In genomic region chr10:87790185-87790584, GRCh38 we compare ENCODE assay signal across 20 cellular contexts. TPM values are rescaled to one million over a fixed set of nuclear protein-coding genes. Genes with fewer than 3 reads are reported as not detected.
DNase-seq lines count a peak whose midpoint lies in the region; ATAC-seq, FAIRE-seq and TF ChIP-seq lines count a peak whose summit lies in the region.
"Had no signal": no experiment of that assay in that cellular context is flagged by ENCODE, and none has a peak within 500 bp of the region (broad histone marks: within the 10 kb centered on the region; RNA-seq: fewer than 3 reads in every experiment).

No MANE protein-coding gene starts in this region.

- H3K27me3 ChIP-seq in HepG2 (ENCODE audit: control insufficient read depth in 1 of 2, insufficient read depth in 2 of 2, low read length in 2 of 2) (no peaks in the 10 kb centered on the region), right lobe of liver (no peaks in the 10 kb centered on the region)
- H3K27me3 ChIP-seq: BE2C, BLaER1 had no signal

- intact Hi-C loops in HepG2 (cut with micrococcal nuclease; ENCODE audit: unreplicated experiment) (no loop called here), right lobe of liver (cut with DNase I) (no loop called here)

- no peak for FAIRE-seq in HepG2 (lab: Jason Lieb, UNC)
- FAIRE-seq in G401.6 (lab: Jason Lieb, UNC): peak; percentile 27
- FAIRE-seq: GM12878, GM12892, GM18507 had no signal

- in situ Hi-C loops in HepG2 (cut with HindIII; ENCODE audit: extremely low pct_ligation_motif_present, low pct_unique_long_range_greater_than_20kb): no loop called here

- TF ChIP-seq EP300 in HepG2 (IDR thresholded peaks at IDR 0.05; ENCODE audit: low read depth in 2 of 2, low read length in 2 of 2) (no peak), HepG2 (CRISPR knock-in tag; IDR thresholded peaks at IDR 0.05; ENCODE audit: borderline replicate concordance) (no peak)

- H4K20me1 ChIP-seq in HepG2 (ENCODE audit: insufficient read depth, low read length): no peaks in the 10 kb centered on the region

- no TSS peak for BruUV-seq in HepG2 (replicated peaks; lab: Mats Ljungman, UMichigan)

- no peak overlapping the region for H3K27ac ChIP-seq in HepG2 (ENCODE audit: extremely low read length, insufficient read depth, low read length)
- no peak overlapping the region for H3K27ac ChIP-seq in right lobe of liver
- H3K27ac ChIP-seq in HEK293 (ENCODE audit: extremely low read depth, low read depth, low read length): no peak overlapping the region
- H3K27ac ChIP-seq: 22Rv1, BLaER1 had no signal

- 96% methylated on average over 3 of the region's 3 CpGs for WGBS in HepG2 (ENCODE audit: low lambda C conversion rate)
- WGBS in right lobe of liver (ENCODE audit: insufficient coverage, low coverage, low lambda C conversion rate, missing lambda C conversion rate): 97% methylated on average over 3 of the region's 3 CpGs

- H2AFZ ChIP-seq in HepG2 (ENCODE audit: low read length): no peak overlapping the region

- no peak for TF ChIP-seq RAD21 in HepG2 (CRISPR knock-in tag; IDR thresholded peaks at IDR 0.05)

- H3K79me2 ChIP-seq in HepG2 (ENCODE audit: insufficient read depth, low read length): peaks cover 5% of the 10 kb centered on the region

- H3K36me3 ChIP-seq in HepG2 (replicated peaks in 1 of 2; ENCODE audit: control insufficient read depth in 1 of 2, insufficient read depth in 2 of 2, low read length in 2 of 2) (peaks cover 1 to 27% of the 10 kb centered on the region in 2 experiments), right lobe of liver (peaks cover 0 to 3% (median under 1%) of the 10 kb centered on the region in 4 donors), HEK293 (ENCODE audit: control insufficient read depth in 2 of 2, insufficient read depth in 1 of 2, low read length in 2 of 2) (peaks cover 36 to 58% of the 10 kb centered on the region in 2 experiments)

- H3K9ac ChIP-seq in HepG2 (ENCODE audit: insufficient read depth, low read depth, low read length): no peak overlapping the region
- H3K9ac ChIP-seq: BLaER1 had no signal

- H3K4me3 ChIP-seq in HepG2 (replicated peaks in 1 of 3; ENCODE audit: insufficient read depth in 1 of 3, low read depth in 2 of 3, low read length in 3 of 3) (no peak overlapping the region), right lobe of liver (no peak overlapping the region), HEK293 (ENCODE audit: low read depth, low read length) (no peak overlapping the region)
- H3K4me3 ChIP-seq: BLaER1, GM12878 had no signal

- H3K4me2 ChIP-seq in HepG2 (ENCODE audit: low read depth, low read length): no peak overlapping the region
- H3K4me2 ChIP-seq: BLaER1 had no signal

- ATAC-seq in HepG2 (no peak), right lobe of liver (no peak), HG03159 (IDR thresholded peaks at IDR 0.05; ENCODE audit: unreplicated experiment) (no peak), GM19395 (IDR thresholded peaks at IDR 0.05; ENCODE audit: unreplicated experiment) (no peak)
- ATAC-seq: CD8-positive, alpha-beta T cell; GM12878 had no signal

- H3K9me3 ChIP-seq in HepG2 (ENCODE audit: low read length) (no peaks in the 10 kb centered on the region), right lobe of liver (no peaks in the 10 kb centered on the region), HEK293 (ENCODE audit: control insufficient read depth, insufficient read depth, low read depth, low read length) (no peaks in the 10 kb centered on the region)
- H3K9me3 ChIP-seq: BE2C, BLaER1, Caco-2 had no signal

- CTCF ChIA-PET in HepG2 (lab: Yijun Ruan, JAX; ENCODE audit: low intra/inter-chr PET ratio, low total read pairs): no interaction called here
- CTCF ChIA-PET in HEK293 (lab: Yijun Ruan, JAX): interaction anchor here (0.6 to 1.8 kb wide), 2 partner anchors 8 to 133 kb away, joined by 3 to 4 read pairs; no protein-coding TSS in a partner anchor

- TF ChIP-seq CTCF in HepG2 (CRISPR knock-in tag; IDR thresholded peaks at IDR 0.05) (no peak), right lobe of liver (IDR thresholded peaks at IDR 0.05) (no peak), HEK293 (tag by site-specific recombination; IDR thresholded peaks at IDR 0.05) (no peak)

- DNase-seq in HepG2 (ENCODE audit: low spot score): no peak
- DNase-seq in right lobe of liver: no peak
- no peak for DNase-seq in CD1c-positive myeloid dendritic cell (ENCODE audit: extremely low spot score)
- DNase-seq: ACHN; BE2C; C1 segment of cervical spinal cord; Caco-2; CD4-positive, alpha-beta T cell; CD8-positive, alpha-beta T cell; DMS79 treated with DMSO at 0.1 percent for 48 hours; GDM1 had no signal

- H3K4me1 ChIP-seq in HepG2 (ENCODE audit: insufficient read depth, low read length) (no peaks in the 10 kb centered on the region), right lobe of liver (peaks cover 0 to 7% (median 0%) of the 10 kb centered on the region in 4 donors), HEK293 (ENCODE audit: control insufficient read depth, insufficient read depth, low read length) (peaks cover 3% of the 10 kb centered on the region; the same call in 1 of the 2 replicates)
- H3K4me1 ChIP-seq: BE2C had no signal

- no peak for TF ChIP-seq POLR2A in HepG2 (IDR thresholded peaks at IDR 0.05; ENCODE audit: insufficient read depth in 1 of 2, low read depth in 2 of 2, low read length in 2 of 2)
- no peak for TF ChIP-seq POLR2A in right lobe of liver (IDR thresholded peaks at IDR 0.05)

- POLR2A ChIA-PET in HepG2 (lab: Yijun Ruan, JAX) (no interaction called here), HEK293 (lab: Yijun Ruan, JAX) (no interaction called here)

TF ChIP-seq in HepG2, 621 proteins besides CTCF, POLR2A, EP300 and RAD21:
- TF ChIP-seq ATF7 (IDR thresholded peaks at IDR 0.05) (peak; percentile 71), ATF7 (CRISPR knock-in tag; IDR thresholded peaks at IDR 0.05) (no peak), ZNF720 (CRISPR knock-in tag; IDR thresholded peaks at IDR 0.05) (no peak)

TF ChIP-seq in HEK293, 187 proteins besides CTCF, POLR2A, EP300 and RAD21:
- TF ChIP-seq ATF2 (tag by site-specific recombination; IDR thresholded peaks at IDR 0.05; ENCODE audit: low read depth): peak; percentile 77
- TF ChIP-seq KLF17 (tag by site-specific recombination; IDR thresholded peaks at IDR 0.05): no peak

RNA-seq across cellular contexts. Expression of gene ATAD1, which starts 27.8 kb away (rescaled TPM):
- total RNA-seq in HepG2 (2016; rRNA removed; fragmentation: Illumina TruSeq; extraction: Trizol) (23.2 and 28.2 TPM in 2 replicates), right lobe of liver (10 to 100 TPM; 17.4 to 24.2 (median 22.3) TPM)
- 4.1 and 4.4 TPM in 2 replicates for total RNA-seq in HepG2 (2016; cell fraction: cytosol; rRNA removed; fragmentation: Illumina TruSeq; extraction: Trizol; ENCODE audit: low read depth)
- total RNA-seq in HepG2 (2016; cell fraction: insoluble cytoplasmic fraction; rRNA removed; fragmentation: Illumina TruSeq; extraction: Trizol): 20.5 and 28.2 TPM in 2 replicates
- total RNA-seq in HepG2 (2016; cell fraction: membrane; rRNA removed; fragmentation: Illumina TruSeq; extraction: Trizol): 9.8 and 11.6 TPM in 2 replicates
- 31.5 and 36.1 TPM in 2 replicates for total RNA-seq in HepG2 (2016; cell fraction: nucleus; rRNA removed; fragmentation: Illumina TruSeq; extraction: Trizol)
- 13.2 and 14.9 TPM in 2 replicates for polyA plus RNA-seq in HepG2 (2011; rRNA removed)
- 5.7 and 10.9 TPM in 2 replicates for polyA plus RNA-seq in HepG2 (2011; cell fraction: cytosol; rRNA removed)
- polyA plus RNA-seq in HepG2 (2011; cell fraction: nucleus; rRNA removed): 9.2 and 13.6 TPM in 2 replicates
- polyA plus RNA-seq in HepG2 (2012): 28.9 and 35.5 TPM in 2 replicates
- polyA plus RNA-seq in HepG2 (2016; cell fraction: cytosol; fragmentation: Illumina TruSeq; extraction: Trizol; ENCODE audit: low read depth): 1.4 and 1.9 TPM in 2 replicates
- 15.9 and 16.5 TPM in 2 replicates for polyA plus RNA-seq in HepG2 (2016; cell fraction: insoluble cytoplasmic fraction; fragmentation: Illumina TruSeq; extraction: Trizol; ENCODE audit: low read depth)
- 5.1 and 5.7 TPM in 2 replicates for polyA plus RNA-seq in HepG2 (2016; cell fraction: membrane; fragmentation: Illumina TruSeq; extraction: Trizol; ENCODE audit: low read depth)
- polyA plus RNA-seq in HepG2 (2016; cell fraction: nucleus; fragmentation: Illumina TruSeq; extraction: Trizol; ENCODE audit: insufficient read depth, low read depth): 35.9 and 37.6 TPM in 2 replicates
- 8.2 and 36.0 TPM in 2 replicates for polyA minus RNA-seq in HepG2 (2011; rRNA and poly(A)+ RNA removed; ENCODE audit: low replicate concordance)
- 15.2 and 18.0 TPM in 2 replicates for polyA minus RNA-seq in HepG2 (2011; cell fraction: cytosol; rRNA and poly(A)+ RNA removed)
- polyA minus RNA-seq in HepG2 (2011; cell fraction: nucleus; rRNA and poly(A)+ RNA removed): 45.7 and 51.8 TPM in 2 replicates

Comparison
In these comparisons a context has a peak if more than half of its experiments do, and no peak if none do; other contexts are left out.
1. Of the 63 proteins assayed by ChIP-seq in both HepG2 and HEK293: peak only in HepG2: none; only in HEK293: ATF2; in both: none; in neither: 62.